In genomic region chr15:25849431-25849921, GRCh38 we compare ENCODE assay signal across 1 cellular context.
TF ChIP-seq lines count a peak whose summit lies in the region.

No MANE protein-coding gene starts in this region.

TF ChIP-seq in GM23338, 12 proteins besides CTCF, POLR2A, EP300 and RAD21 (continued from another document):
- TF ChIP-seq REST (IDR thresholded peaks at IDR 0.05; ENCODE audit: unreplicated experiment) (no peak), ETS1 (IDR thresholded peaks at IDR 0.05) (no peak), CREB1 (CRISPR knock-in tag; IDR thresholded peaks at IDR 0.05; ENCODE audit: low read depth) (no peak), ZNF331 (CRISPR knock-in tag; IDR thresholded peaks at IDR 0.05; ENCODE audit: low read depth) (no peak), STAT1 (IDR thresholded peaks at IDR 0.05; ENCODE audit: unreplicated experiment) (no peak), POLR2AphosphoS5 (IDR thresholded peaks at IDR 0.05; ENCODE audit: low read depth) (no peak), EZH2 (IDR thresholded peaks at IDR 0.05; ENCODE audit: low read depth, unreplicated experiment) (no peak), EZH2phosphoT487 (IDR thresholded peaks at IDR 0.05; ENCODE audit: unreplicated experiment) (no peak)
